ENCODE assay signal across 21 cellular contexts in genomic region chr17:77211681-77212080, GRCh38.
DNase-seq lines count a peak whose midpoint lies in the region; ATAC-seq, FAIRE-seq and TF ChIP-seq lines count a peak whose summit lies in the region.
"Had no signal": no experiment of that assay in that cellular context is flagged by ENCODE, and none has a peak within 500 bp of the region (broad histone marks: within the 10 kb centered on the region; RNA-seq: fewer than 3 reads in every experiment).

No MANE protein-coding gene starts in this region.

- H3K4me1 ChIP-seq in BLaER1 treated with 17β-estradiol and CSF1 and Interleukin-3, amounts not matched to agents 10 nM and 100 nM: peaks cover 46 to 74% (median 55%) of the 10 kb centered on the region in 10 experiments
- H3K4me1 ChIP-seq in MM.1S (ENCODE audit: low read length) (peaks cover 81% of the 10 kb centered on the region), skeletal muscle tissue (ENCODE audit: control insufficient read depth in 3 of 3, insufficient read depth in 3 of 3, low read length in 3 of 3) (peaks cover 51 to 80% (median 76%) of the 10 kb centered on the region in 3 donors)
- H3K4me1 ChIP-seq: foreskin keratinocyte, HAP-1 had no signal

- H4K20me1 ChIP-seq in BLaER1 treated with 17β-estradiol and CSF1 and Interleukin-3, amounts not matched to agents 10 nM and 100 nM: peaks cover 8 to 96% (median 39%) of the 10 kb centered on the region in 11 experiments; a peak in 18 of 22 replicates
- no peaks in the 10 kb centered on the region for H4K20me1 ChIP-seq in MM.1S (ENCODE audit: insufficient read depth, low read length)

- no peak overlapping the region for H2AFZ ChIP-seq in MM.1S (ENCODE audit: low read length)

- peaks cover 65 to 97% (median 83%) of the 10 kb centered on the region in 11 experiments for H3K36me3 ChIP-seq in BLaER1 treated with 17β-estradiol and CSF1 and Interleukin-3, amounts not matched to agents 10 nM and 100 nM
- peaks cover 41% of the 10 kb centered on the region for H3K36me3 ChIP-seq in MM.1S (replicated peaks; ENCODE audit: insufficient read depth, low read length)
- peaks cover 60 to 67% (median 63%) of the 10 kb centered on the region in 3 donors for H3K36me3 ChIP-seq in skeletal muscle tissue (ENCODE audit: control insufficient read depth in 3 of 3, insufficient read depth in 3 of 3, low read length in 3 of 3)

- peak overlapping the region; percentile 45 to 71 (median 62); a peak in 20 of 22 replicates for H3K9ac ChIP-seq in BLaER1 treated with 17β-estradiol and CSF1 and Interleukin-3, amounts not matched to agents 10 nM and 100 nM
- H3K9ac ChIP-seq in MM.1S (ENCODE audit: low read length) (peak overlapping the region; percentile 66), skeletal muscle tissue (ENCODE audit: low read depth in 1 of 3, low read length in 3 of 3) (peak overlapping the region in 1 of 3 donors; percentile 25)

- DNase-seq in MM.1S (no peak), COLO668 (lab: John Stamatoyannopoulos, UW; ENCODE audit: unreplicated experiment) (no peak), H54 (ENCODE audit: insufficient read length, low spot score) (no peak), NCI-H187 treated with DMSO at 0.1 percent for 48 hours (lab: John Stamatoyannopoulos, UW) (no peak)
- DNase-seq: activated CD4-positive, alpha-beta T cell treated with anti-CD3 and anti-CD28 coated beads for 36 hours; activated T-cell treated with anti-CD3 and anti-CD28 coated beads, Interleukin-2, amount 50 U/mL, for 72 hours; DND-41; foreskin keratinocyte; lower lobe of right lung; NCI-H1092 treated with DMSO at 0.1 percent for 48 hours; NCI-H526 treated with DMSO at 0.1 percent for 48 hours; occipital lobe; stimulated activated CD4-positive, alpha-beta T cell treated with anti-CD3 and anti-CD28 coated beads, Interleukin-15, amount 100 ng/mL, for 24 hours; trophoblast cell had no signal

- 0 out of 22 replicates have a peak, but pooled peaks cover 0 to 3% (median 0%) of the 10 kb centered on the region in 11 experiments for H3K27me3 ChIP-seq in BLaER1 treated with 17β-estradiol and CSF1 and Interleukin-3, amounts not matched to agents 10 nM and 100 nM
- no peaks in the 10 kb centered on the region for H3K27me3 ChIP-seq in MM.1S (replicated peaks; ENCODE audit: insufficient read depth, low read length)
- H3K27me3 ChIP-seq in skeletal muscle tissue (ENCODE audit: control insufficient read depth in 3 of 3, insufficient read depth in 3 of 3, low read length in 3 of 3): no peaks in the 10 kb centered on the region
- H3K27me3 ChIP-seq: foreskin keratinocyte had no signal

- no peaks in the 10 kb centered on the region for H3K9me2 ChIP-seq in MM.1S (replicated peaks; ENCODE audit: insufficient read depth, low read length)

- peak overlapping the region; percentile 80 to 94 (median 88) for H3K4me2 ChIP-seq in BLaER1 treated with 17β-estradiol and CSF1 and Interleukin-3, amounts not matched to agents 10 nM and 100 nM
- peak overlapping the region; percentile 90 for H3K4me2 ChIP-seq in MM.1S (ENCODE audit: low read depth, low read length)

- TF ChIP-seq CTCF in MM.1S (IDR thresholded peaks at IDR 0.05; ENCODE audit: low read length): no peak

- H3K27ac ChIP-seq in BLaER1 treated with 17β-estradiol and CSF1 and Interleukin-3, amounts not matched to agents 10 nM and 100 nM: peak overlapping the region; percentile 38 to 80 (median 73); a peak in 20 of 22 replicates
- H3K27ac ChIP-seq in MM.1S (ENCODE audit: low read length) (peak overlapping the region; percentile 98), cingulate gyrus (ENCODE audit: low read depth, low read length) (peak overlapping the region; percentile 73), skeletal muscle tissue (ENCODE audit: low read depth, low read length) (peak overlapping the region; percentile 8)
- H3K27ac ChIP-seq: foreskin keratinocyte had no signal

- no peak for TF ChIP-seq POLR2A in H54 (IDR thresholded peaks at IDR 0.05; ENCODE audit: low read depth, low read length)

- peak overlapping the region in 4 of 10 experiments; percentile 5 to 33 (median 19); a peak in 3 of 20 replicates for H3K4me3 ChIP-seq in BLaER1 treated with 17β-estradiol and CSF1 and Interleukin-3, amounts not matched to agents 10 nM and 100 nM
- peak overlapping the region; percentile 2; the same call in 1 of the 2 replicates for H3K4me3 ChIP-seq in MM.1S (ENCODE audit: low read length)
- H3K4me3 ChIP-seq in skeletal muscle tissue (ENCODE audit: low read length in 3 of 3): no peak overlapping the region
- H3K4me3 ChIP-seq: HAP-1, lower lobe of right lung had no signal

- H3F3A ChIP-seq in MM.1S (ENCODE audit: insufficient read depth, low read length): peaks cover 64% of the 10 kb centered on the region

- no peaks in the 10 kb centered on the region for H3K9me3 ChIP-seq in BLaER1 treated with 17β-estradiol and CSF1 and Interleukin-3, amounts not matched to agents 10 nM and 100 nM (replicated peaks in 1 of 11)
- H3K9me3 ChIP-seq in MM.1S (replicated peaks; ENCODE audit: insufficient read depth, low read length) (no peaks in the 10 kb centered on the region), skeletal muscle tissue (ENCODE audit: control insufficient read depth in 3 of 3, low read length in 3 of 3) (no peaks in the 10 kb centered on the region)
- H3K9me3 ChIP-seq: HAP-1, lower lobe of right lung had no signal

- FAIRE-seq in H54 (lab: Jason Lieb, UNC): no peak
- FAIRE-seq: islet of Langerhans had no signal

- no peak for ATAC-seq in HG02870 (IDR thresholded peaks at IDR 0.05; ENCODE audit: unreplicated experiment)
- ATAC-seq: activated CD4-positive, alpha-beta T cell treated with anti-CD3 and anti-CD28 coated beads for 36 hours; activated T-cell treated with anti-CD3 and anti-CD28 coated beads, Interleukin-2, amount 50 U/mL, for 72 hours; foreskin keratinocyte; lower lobe of right lung; Right ventricle myocardium inferior had no signal

- peaks cover 62% of the 10 kb centered on the region for H3K79me2 ChIP-seq in MM.1S (ENCODE audit: low read length)

Comparison
In these comparisons a context has a peak if more than half of its experiments do, and no peak if none do; other contexts are left out.
1. H3K27ac ChIP-seq: peak in every context shown above with its lines; median percentile 98 in MM.1S; 73 in BLaER1 treated with 17β-estradiol and CSF1 and Interleukin-3, amounts not matched to agents 10 nM and 100 nM; 73 in cingulate gyrus; 8 in skeletal muscle tissue.